In the genomic region with DNA sequence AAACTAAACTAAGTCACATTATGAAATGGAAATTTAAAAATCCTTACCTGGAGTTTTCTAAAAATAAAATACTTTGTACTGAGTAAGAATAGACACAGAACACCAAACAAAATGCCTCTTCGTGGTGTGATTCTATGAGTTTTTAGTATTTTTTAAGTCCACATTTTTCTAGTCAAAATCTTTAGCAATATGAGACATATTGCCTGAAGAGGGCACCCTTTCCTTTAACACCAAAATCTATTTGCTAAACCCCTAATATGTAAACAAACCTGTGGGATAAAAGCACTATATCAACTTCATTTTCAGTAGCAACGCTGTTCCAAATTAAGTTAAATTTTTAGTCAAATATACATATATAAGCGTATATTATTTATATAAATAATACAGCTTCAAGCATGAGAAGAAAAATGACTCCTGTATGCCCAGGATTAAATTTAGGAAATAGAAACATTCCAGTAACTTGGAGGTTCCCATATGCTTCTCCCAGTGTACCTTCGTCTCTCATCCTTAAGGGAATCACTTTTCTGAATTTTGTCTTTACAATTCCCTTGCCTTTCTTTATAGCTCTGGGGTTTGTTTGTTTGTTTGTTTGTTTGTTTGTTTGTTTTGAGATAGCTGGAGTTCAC, we compare ENCODE assay signal across 9 cellular contexts. TPM values are rescaled to one million over a fixed set of nuclear protein-coding genes. Genes with fewer than 3 reads are reported as not detected.
DNase-seq lines count a peak whose midpoint lies in the region; ATAC-seq and TF ChIP-seq lines count a peak whose summit lies in the region.
"Had no signal": no experiment of that assay in that cellular context is flagged by ENCODE, and none has a peak within 500 bp of the region (broad histone marks: within the 10 kb centered on the region; RNA-seq: fewer than 3 reads in every experiment).

No MANE protein-coding gene starts in this region.

- POLR2A ChIA-PET in WTC11 (lab: Charles Lee) = no interaction called here

- CTCF ChIA-PET in WTC11 (lab: Charles Lee) = interaction anchor here (0.9 to 1.5 kb wide), 6 partner anchors 23 to 376 kb away, joined by 3 to 12 read pairs (median 5); partner anchors contain the start of gene PGM2

- H3K27me3 ChIP-seq in vagina = no peaks in the 10 kb centered on the region

- H3K4me3 Mint-ChIP-seq in WTC11 = no peak overlapping the region
- H3K4me3 Mint-ChIP-seq: CD8-positive, alpha-beta memory T cell had no signal

- H3K36me3 ChIP-seq in vagina = no peaks in the 10 kb centered on the region

- no peaks in the 10 kb centered on the region for H3K27me3 Mint-ChIP-seq in WTC11 (ENCODE audit: low read depth)

- peak; percentile 30 for DNase-seq in NCI-H2107 treated with DMSO at 0.1 percent for 48 hours (lab: John Stamatoyannopoulos, UW; ENCODE audit: unreplicated experiment)
- no peak for DNase-seq in NCI-H2107 (lab: John Stamatoyannopoulos, UW)
- peak; percentile 14 for DNase-seq in NCI-H2029 (lab: John Stamatoyannopoulos, UW)
- DNase-seq in amniotic epithelial cell (ENCODE audit: low read depth) = peak; percentile 67
- peak; percentile 67 for DNase-seq in iris pigment epithelial cell (ENCODE audit: low read depth)
- DNase-seq in vagina (ENCODE audit: extremely low spot score in 2 of 2) = no peak
- no peak for DNase-seq in WTC11 (ENCODE audit: low spot score)
- no peak for DNase-seq in T1000 (lab: John Stamatoyannopoulos, UW)

- no peak for TF ChIP-seq POLR2A in vagina (IDR thresholded peaks at IDR 0.05)

- no peak overlapping the region for H3K27ac ChIP-seq in vagina

- H3K9me3 Mint-ChIP-seq in WTC11 = peaks cover 13% of the 10 kb centered on the region
- H3K9me3 Mint-ChIP-seq: CD8-positive, alpha-beta memory T cell had no signal

- no peaks in the 10 kb centered on the region for H3K4me1 ChIP-seq in vagina

- intact Hi-C loops in vagina (cut with DNase I) = no loop called here

- no peak overlapping the region for H3K4me3 ChIP-seq in vagina

- H3K4me1 Mint-ChIP-seq in WTC11 = peaks cover 20% of the 10 kb centered on the region
- H3K4me1 Mint-ChIP-seq: CD8-positive, alpha-beta memory T cell had no signal

- peaks cover 4% of the 10 kb centered on the region; the same call in 1 of the 2 replicates for H3K36me3 Mint-ChIP-seq in WTC11
- H3K36me3 Mint-ChIP-seq: CD8-positive, alpha-beta memory T cell had no signal

- TF ChIP-seq CTCF in vagina (IDR thresholded peaks at IDR 0.05) (peak; percentile 28 to 56 (median 38)), WTC11 (IDR thresholded peaks at IDR 0.05) (no peak)

- no peak overlapping the region for H3K27ac Mint-ChIP-seq in WTC11
- H3K27ac Mint-ChIP-seq: CD8-positive, alpha-beta memory T cell had no signal

- no peak for ATAC-seq in WTC11

- no peaks in the 10 kb centered on the region for H3K9me3 ChIP-seq in vagina

TF ChIP-seq in WTC11, 78 proteins besides CTCF, POLR2A, EP300 and RAD21:
- no peak for TF ChIP-seq NFATC4 (CRISPR knock-in tag; IDR thresholded peaks at IDR 0.05)
- TF ChIP-seq MYBL2 (CRISPR knock-in tag; IDR thresholded peaks at IDR 0.05) = no peak
- TF ChIP-seq CREB1 (CRISPR knock-in tag; IDR thresholded peaks at IDR 0.05) = no peak
- TF ChIP-seq ZNF671 (CRISPR knock-in tag; IDR thresholded peaks at IDR 0.05) = no peak
- TF ChIP-seq TCF7 (CRISPR knock-in tag; IDR thresholded peaks at IDR 0.05; ENCODE audit: low read depth) = no peak
- TF ChIP-seq NFYB (CRISPR knock-in tag; conservative IDR thresholded peaks at IDR 0.05; ENCODE audit: low read depth) = no peak
- TF ChIP-seq FOXJ3 (CRISPR knock-in tag; IDR thresholded peaks at IDR 0.05; ENCODE audit: borderline replicate concordance) = no peak
- no peak for TF ChIP-seq SOX15 (CRISPR knock-in tag; IDR thresholded peaks at IDR 0.05)
- TF ChIP-seq ZNF317 (CRISPR knock-in tag; IDR thresholded peaks at IDR 0.05; ENCODE audit: borderline replicate concordance, low read depth) = no peak
- TF ChIP-seq RORB (CRISPR knock-in tag; IDR thresholded peaks at IDR 0.05) = no peak
- no peak for TF ChIP-seq PRRX2 (CRISPR knock-in tag; IDR thresholded peaks at IDR 0.05)
- TF ChIP-seq CBFB (CRISPR knock-in tag; IDR thresholded peaks at IDR 0.05; ENCODE audit: low read depth) = no peak
- TF ChIP-seq GTF2I (CRISPR knock-in tag; conservative IDR thresholded peaks at IDR 0.05) = no peak
- TF ChIP-seq ZNF423 (CRISPR knock-in tag; IDR thresholded peaks at IDR 0.05) = no peak
- TF ChIP-seq ETV6 (CRISPR knock-in tag; IDR thresholded peaks at IDR 0.05) = no peak
- no peak for TF ChIP-seq EMX1 (CRISPR knock-in tag; IDR thresholded peaks at IDR 0.05)
- TF ChIP-seq, protein P1, sequence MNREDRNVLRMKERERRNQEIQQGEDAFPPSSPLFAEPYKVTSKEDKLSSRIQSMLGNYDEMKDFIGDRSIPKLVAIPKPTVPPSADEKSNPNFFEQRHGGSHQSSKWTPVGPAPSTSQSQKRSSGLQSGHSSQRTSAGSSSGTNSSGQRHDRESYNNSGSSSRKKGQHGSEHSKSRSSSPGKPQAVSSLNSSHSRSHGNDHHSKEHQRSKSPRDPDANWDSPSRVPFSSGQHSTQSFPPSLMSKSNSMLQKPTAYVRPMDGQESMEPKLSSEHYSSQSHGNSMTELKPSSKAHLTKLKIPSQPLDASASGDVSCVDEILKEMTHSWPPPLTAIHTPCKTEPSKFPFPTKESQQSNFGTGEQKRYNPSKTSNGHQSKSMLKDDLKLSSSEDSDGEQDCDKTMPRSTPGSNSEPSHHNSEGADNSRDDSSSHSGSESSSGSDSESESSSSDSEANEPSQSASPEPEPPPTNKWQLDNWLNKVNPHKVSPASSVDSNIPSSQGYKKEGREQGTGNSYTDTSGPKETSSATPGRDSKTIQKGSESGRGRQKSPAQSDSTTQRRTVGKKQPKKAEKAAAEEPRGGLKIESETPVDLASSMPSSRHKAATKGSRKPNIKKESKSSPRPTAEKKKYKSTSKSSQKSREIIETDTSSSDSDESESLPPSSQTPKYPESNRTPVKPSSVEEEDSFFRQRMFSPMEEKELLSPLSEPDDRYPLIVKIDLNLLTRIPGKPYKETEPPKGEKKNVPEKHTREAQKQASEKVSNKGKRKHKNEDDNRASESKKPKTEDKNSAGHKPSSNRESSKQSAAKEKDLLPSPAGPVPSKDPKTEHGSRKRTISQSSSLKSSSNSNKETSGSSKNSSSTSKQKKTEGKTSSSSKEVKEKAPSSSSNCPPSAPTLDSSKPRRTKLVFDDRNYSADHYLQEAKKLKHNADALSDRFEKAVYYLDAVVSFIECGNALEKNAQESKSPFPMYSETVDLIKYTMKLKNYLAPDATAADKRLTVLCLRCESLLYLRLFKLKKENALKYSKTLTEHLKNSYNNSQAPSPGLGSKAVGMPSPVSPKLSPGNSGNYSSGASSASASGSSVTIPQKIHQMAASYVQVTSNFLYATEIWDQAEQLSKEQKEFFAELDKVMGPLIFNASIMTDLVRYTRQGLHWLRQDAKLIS (CRISPR knock-in tag; IDR thresholded peaks at IDR 0.05; ENCODE audit: borderline replicate concordance) = no peak
- TF ChIP-seq CREM (CRISPR knock-in tag; IDR thresholded peaks at IDR 0.05) = no peak
- no peak for TF ChIP-seq TEAD4 (CRISPR knock-in tag; IDR thresholded peaks at IDR 0.05)
- TF ChIP-seq, protein P2, sequence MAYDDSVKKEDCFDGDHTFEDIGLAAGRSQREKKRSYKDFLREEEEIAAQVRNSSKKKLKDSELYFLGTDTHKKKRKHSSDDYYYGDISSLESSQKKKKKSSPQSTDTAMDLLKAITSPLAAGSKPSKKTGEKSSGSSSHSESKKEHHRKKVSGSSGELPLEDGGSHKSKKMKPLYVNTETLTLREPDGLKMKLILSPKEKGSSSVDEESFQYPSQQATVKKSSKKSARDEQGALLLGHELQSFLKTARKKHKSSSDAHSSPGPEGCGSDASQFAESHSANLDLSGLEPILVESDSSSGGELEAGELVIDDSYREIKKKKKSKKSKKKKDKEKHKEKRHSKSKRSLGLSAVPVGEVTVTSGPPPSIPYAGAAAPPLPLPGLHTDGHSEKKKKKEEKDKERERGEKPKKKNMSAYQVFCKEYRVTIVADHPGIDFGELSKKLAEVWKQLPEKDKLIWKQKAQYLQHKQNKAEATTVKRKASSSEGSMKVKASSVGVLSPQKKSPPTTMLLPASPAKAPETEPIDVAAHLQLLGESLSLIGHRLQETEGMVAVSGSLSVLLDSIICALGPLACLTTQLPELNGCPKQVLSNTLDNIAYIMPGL (CRISPR knock-in tag; IDR thresholded peaks at IDR 0.05) = no peak

RNA-seq across cellular contexts. Expression of gene PGM2, which starts 23.0 kb away (rescaled TPM):
- total RNA-seq in vagina = 30.2 TPM
- total RNA-seq in WTC11 (2021) = 28.5 to 31.4 TPM (median 30.1 TPM) in 3 replicates

Comparison
In these comparisons a context has a peak if more than half of its experiments do, and no peak if none do; other contexts are left out.
1. DNase-seq: peak in NCI-H2107 treated with DMSO at 0.1 percent for 48 hours (single experiment), NCI-H2029 (single experiment), amniotic epithelial cell (single experiment) and iris pigment epithelial cell (single experiment); none in NCI-H2107 (single experiment), vagina (0 of 2), WTC11 (single experiment) and T1000 (single experiment).